ENCODE assay signal across 8 cellular contexts in the genomic region with DNA sequence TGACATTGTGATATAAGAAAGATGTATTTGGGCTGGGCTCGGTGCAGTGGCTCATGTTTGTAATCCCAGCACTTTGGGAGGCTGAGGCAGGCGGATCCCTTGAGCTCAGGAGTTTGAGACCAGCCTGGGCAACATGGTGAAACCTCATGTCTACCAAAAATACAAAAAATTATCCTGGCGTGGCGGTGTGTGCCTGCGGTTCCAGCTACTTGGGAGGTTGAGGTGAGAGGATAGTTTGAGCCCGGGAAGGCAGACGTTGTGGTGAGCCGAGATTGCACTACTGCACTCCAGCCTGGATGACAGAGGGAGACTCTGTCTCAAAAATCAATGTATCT.
DNase-seq lines count a peak whose midpoint lies in the region; ATAC-seq and TF ChIP-seq lines count a peak whose summit lies in the region.
"Not testable (repeated sequence)": the region's sequence is repeated elsewhere in the genome, so short reads cannot be mapped to it uniquely, and the experiment has no call there.

No MANE protein-coding gene starts in this region.

- H3K4me1 ChIP-seq in BLaER1 treated with 17β-estradiol and CSF1 and Interleukin-3, amounts not matched to agents 10 nM and 100 nM = peaks cover 49 to 80% (median 70%) of the 10 kb centered on the region in 10 experiments

- not testable (repeated sequence) for H3K9me3 Mint-ChIP-seq in activated naive CD8-positive, alpha-beta T cell treated with anti-CD3 and anti-CD28 coated beads, Interleukin-2, amount 10 ng/mL, durations not matched to agents 7 days and 5 days; natural killer cell; stimulated activated naive B cell treated with anti-CD40 and anti-IgM and Interleukin-4, amounts not matched to agents 10 μg/mL and 1 μg/mL and 100 μg/mL, for 72 hours

- intact Hi-C loops in natural killer cell (cut with micrococcal nuclease) = loop anchor here (1.0 to 2.0 kb wide), 3 partner anchors 9 to 103 kb away; no protein-coding TSS in a partner anchor

- H3K27me3 ChIP-seq in BLaER1 treated with 17β-estradiol and CSF1 and Interleukin-3, amounts not matched to agents 10 nM and 100 nM; HL-60 (ENCODE audit: insufficient read depth, poor library complexity, severe bottlenecking): not testable (repeated sequence)

- ATAC-seq in T-helper 17 cell (peak; percentile 21), natural killer cell (peak in 2 of 3 donors; percentile 4 to 6)
- not testable (repeated sequence) for ATAC-seq in activated naive CD8-positive, alpha-beta T cell treated with anti-CD3 and anti-CD28 coated beads, Interleukin-2, amount 10 ng/mL, durations not matched to agents 7 days and 5 days (ENCODE audit: low read depth); stimulated activated naive B cell treated with anti-CD40 and anti-IgM and Interleukin-4, amounts not matched to agents 10 μg/mL and 1 μg/mL and 100 μg/mL, for 72 hours (replicated peaks)

- not testable (repeated sequence) for H3K36me3 Mint-ChIP-seq in T-helper 17 cell (ENCODE audit: low read depth); activated naive CD8-positive, alpha-beta T cell treated with anti-CD3 and anti-CD28 coated beads, Interleukin-2, amount 10 ng/mL, durations not matched to agents 7 days and 5 days; natural killer cell
- peaks cover 10 to 16% of the 10 kb centered on the region in 2 donors for H3K36me3 Mint-ChIP-seq in stimulated activated naive B cell treated with anti-CD40 and anti-IgM and Interleukin-4, amounts not matched to agents 10 μg/mL and 1 μg/mL and 100 μg/mL, for 72 hours

- H3K4me1 Mint-ChIP-seq in T-helper 17 cell = peaks cover 49% of the 10 kb centered on the region
- H3K4me1 Mint-ChIP-seq in activated naive CD8-positive, alpha-beta T cell treated with anti-CD3 and anti-CD28 coated beads, Interleukin-2, amount 10 ng/mL, durations not matched to agents 7 days and 5 days = peaks cover 41% of the 10 kb centered on the region
- peaks cover 52 to 53% of the 10 kb centered on the region in 2 donors for H3K4me1 Mint-ChIP-seq in natural killer cell
- H3K4me1 Mint-ChIP-seq in stimulated activated naive B cell treated with anti-CD40 and anti-IgM and Interleukin-4, amounts not matched to agents 10 μg/mL and 1 μg/mL and 100 μg/mL, for 72 hours = peaks cover 27 to 38% of the 10 kb centered on the region in 2 donors

- H3K36me3 ChIP-seq in BLaER1 treated with 17β-estradiol and CSF1 and Interleukin-3, amounts not matched to agents 10 nM and 100 nM = peaks cover 0 to 18% (median 0%) of the 10 kb centered on the region in 11 experiments; a peak in 2 of 22 replicates

- not testable (repeated sequence) for H3K27me3 Mint-ChIP-seq in T-helper 17 cell; activated naive CD8-positive, alpha-beta T cell treated with anti-CD3 and anti-CD28 coated beads, Interleukin-2, amount 10 ng/mL, durations not matched to agents 7 days and 5 days; natural killer cell (ENCODE audit: low read depth in 2 of 2); stimulated activated naive B cell treated with anti-CD40 and anti-IgM and Interleukin-4, amounts not matched to agents 10 μg/mL and 1 μg/mL and 100 μg/mL, for 72 hours

- peak overlapping the region in 9 of 11 experiments; percentile 25 to 61 (median 46); a peak in 11 of 22 replicates for H3K9ac ChIP-seq in BLaER1 treated with 17β-estradiol and CSF1 and Interleukin-3, amounts not matched to agents 10 nM and 100 nM

- H3K9me3 ChIP-seq in BLaER1 treated with 17β-estradiol and CSF1 and Interleukin-3, amounts not matched to agents 10 nM and 100 nM (replicated peaks in 1 of 11) = peaks cover 0 to 14% (median 9%) of the 10 kb centered on the region in 11 experiments; a peak in 18 of 22 replicates
- H3K9me3 ChIP-seq in T-helper 17 cell (ENCODE audit: control insufficient read depth, low read length, poor library complexity, severe bottlenecking) = not testable (repeated sequence)

- peak overlapping the region in 7 of 10 experiments; percentile 3 to 36 (median 17); a peak in 5 of 20 replicates for H3K4me3 ChIP-seq in BLaER1 treated with 17β-estradiol and CSF1 and Interleukin-3, amounts not matched to agents 10 nM and 100 nM
- H3K4me3 ChIP-seq in HL-60 (replicated peaks; ENCODE audit: insufficient read depth, low read length) = not testable (repeated sequence)

- POLR2A ChIA-PET in activated naive CD8-positive, alpha-beta T cell treated with anti-CD3 and anti-CD28 coated beads, Interleukin-2, amount 10 ng/mL, durations not matched to agents 7 days and 5 days (lab: Charles Lee) = interaction anchor here (1.3 to 2.9 kb wide), 3 partner anchors 30 to 91 kb away, joined by 3 to 17 read pairs (median 6); no protein-coding TSS in a partner anchor

- DNase-seq in HL-60 (ENCODE audit: low read depth in 1 of 2, low spot score in 1 of 2); T-helper 17 cell; stimulated activated naive B cell treated with anti-CD40 and anti-IgM and Interleukin-4, amounts not matched to agents 10 μg/mL and 1 μg/mL and 100 μg/mL, for 72 hours: not testable (repeated sequence)
- peak; percentile 46 for DNase-seq in activated CD8-positive, alpha-beta memory T cell treated with anti-CD3 and anti-CD28 coated beads, Interleukin-2, amount 50 U/mL, for 48 hours
- DNase-seq in activated naive CD8-positive, alpha-beta T cell treated with anti-CD3 and anti-CD28 coated beads, Interleukin-2, amount 10 ng/mL, durations not matched to agents 7 days and 5 days = peak; percentile 29
- DNase-seq in glomerular visceral epithelial cell (ENCODE audit: extremely low spot score) (peak; percentile 77), natural killer cell (peak; percentile 22)

- peaks cover 0 to 89% (median 0%) of the 10 kb centered on the region in 11 experiments; a peak in 4 of 22 replicates for H4K20me1 ChIP-seq in BLaER1 treated with 17β-estradiol and CSF1 and Interleukin-3, amounts not matched to agents 10 nM and 100 nM

- H3K4me2 ChIP-seq in BLaER1 treated with 17β-estradiol and CSF1 and Interleukin-3, amounts not matched to agents 10 nM and 100 nM = peak overlapping the region; percentile 71 to 93 (median 86)

- H3K4me3 Mint-ChIP-seq in T-helper 17 cell = peak overlapping the region; percentile 91
- H3K4me3 Mint-ChIP-seq in activated naive CD8-positive, alpha-beta T cell treated with anti-CD3 and anti-CD28 coated beads, Interleukin-2, amount 10 ng/mL, durations not matched to agents 7 days and 5 days = peak overlapping the region; percentile 72
- H3K4me3 Mint-ChIP-seq in natural killer cell = peak overlapping the region; percentile 83
- peak overlapping the region in 1 of 2 donors; percentile 0 for H3K4me3 Mint-ChIP-seq in stimulated activated naive B cell treated with anti-CD40 and anti-IgM and Interleukin-4, amounts not matched to agents 10 μg/mL and 1 μg/mL and 100 μg/mL, for 72 hours

- peak overlapping the region; percentile 94 for H3K27ac Mint-ChIP-seq in T-helper 17 cell
- H3K27ac Mint-ChIP-seq in activated naive CD8-positive, alpha-beta T cell treated with anti-CD3 and anti-CD28 coated beads, Interleukin-2, amount 10 ng/mL, durations not matched to agents 7 days and 5 days = peak overlapping the region; percentile 93
- H3K27ac Mint-ChIP-seq in natural killer cell = peak overlapping the region; percentile 79 to 89
- peak overlapping the region; percentile 52 for H3K27ac Mint-ChIP-seq in stimulated activated naive B cell treated with anti-CD40 and anti-IgM and Interleukin-4, amounts not matched to agents 10 μg/mL and 1 μg/mL and 100 μg/mL, for 72 hours

- TF ChIP-seq CTCF in HL-60 (IDR thresholded peaks at IDR 0.05; ENCODE audit: insufficient read depth, low read length); natural killer cell (IDR thresholded peaks at IDR 0.05): not testable (repeated sequence)

- peak overlapping the region in 9 of 11 experiments; percentile 3 to 77 (median 68); a peak in 17 of 22 replicates for H3K27ac ChIP-seq in BLaER1 treated with 17β-estradiol and CSF1 and Interleukin-3, amounts not matched to agents 10 nM and 100 nM
- H3K27ac ChIP-seq in HL-60 (replicated peaks) = peak overlapping the region; percentile 48
